Comparison of ENCODE assay signal across 8 cellular contexts in the genomic region with DNA sequence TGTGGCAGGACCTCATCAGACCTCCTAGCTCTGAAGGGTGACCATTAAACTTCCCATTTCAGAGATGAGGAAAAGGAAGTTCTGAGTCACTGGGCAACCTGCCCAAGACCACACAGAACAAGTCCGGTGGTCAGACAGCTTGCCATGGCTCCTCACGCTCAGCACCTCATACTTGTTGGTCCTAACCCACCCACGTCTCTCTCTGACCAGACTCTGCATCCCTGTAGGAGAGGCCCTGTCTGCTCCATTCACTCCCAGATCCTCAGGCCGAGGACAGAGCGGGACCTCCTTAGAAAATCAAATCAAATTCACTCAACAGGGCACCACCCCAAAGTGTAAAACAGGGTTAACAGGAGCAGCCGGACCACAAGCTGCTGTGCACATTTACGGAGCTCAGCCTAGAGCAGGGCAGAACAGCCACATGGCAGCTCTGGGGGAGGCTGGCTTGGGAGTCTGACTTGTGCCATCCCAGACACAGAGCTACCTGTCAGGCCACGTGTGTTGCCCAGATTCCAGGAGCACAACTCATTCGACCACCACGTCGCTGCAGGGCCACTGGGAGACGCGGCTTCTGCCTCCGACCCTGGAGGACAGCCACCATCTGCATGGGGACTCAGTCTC. TPM values are rescaled to one million over a fixed set of nuclear protein-coding genes. Genes with fewer than 3 reads are reported as not detected.
DNase-seq lines count a peak whose midpoint lies in the region; ATAC-seq and TF ChIP-seq lines count a peak whose summit lies in the region.

No MANE protein-coding gene starts in this region.

- H3K27me3 Mint-ChIP-seq in activated CD4-positive, alpha-beta T cell treated with anti-CD3 and anti-CD28 coated beads, Interleukin-2, amount 10 ng/mL, durations not matched to agents 24 days and 14 days: peaks cover 4% of the 10 kb centered on the region
- H3K27me3 Mint-ChIP-seq in nephron (ENCODE audit: low read depth): no peaks in the 10 kb centered on the region

- peaks cover 7% of the 10 kb centered on the region for H3K36me3 ChIP-seq in fibroblast of lung (ENCODE audit: control insufficient read depth, insufficient read depth, low read length)

- H3K4me1 ChIP-seq in fibroblast of lung (ENCODE audit: control insufficient read depth, extremely low read depth, insufficient read depth, low read length): peaks cover 7% of the 10 kb centered on the region

- H3K27ac ChIP-seq in fibroblast of lung (ENCODE audit: insufficient read depth, low read length): peak overlapping the region; percentile 62

- ATAC-seq in GM21717 (IDR thresholded peaks at IDR 0.05; ENCODE audit: unreplicated experiment): no peak

- H3K4me1 Mint-ChIP-seq in activated CD4-positive, alpha-beta T cell treated with anti-CD3 and anti-CD28 coated beads, Interleukin-2, amount 10 ng/mL, durations not matched to agents 24 days and 14 days: peaks cover 53% of the 10 kb centered on the region
- H3K4me1 Mint-ChIP-seq in nephron: peaks cover 45% of the 10 kb centered on the region

- H3K4me3 ChIP-seq in fibroblast of lung (replicated peaks in 1 of 4; ENCODE audit: control extremely low read depth in 1 of 4, insufficient read depth in 1 of 4, low read depth in 3 of 4, low read length in 4 of 4): peak overlapping the region; percentile 48 to 89 (median 70)

- intact Hi-C loops in activated CD4-positive, alpha-beta T cell treated with anti-CD3 and anti-CD28 coated beads, Interleukin-2, amount 10 ng/mL, durations not matched to agents 24 days and 14 days (cut with micrococcal nuclease): loop anchor here (5.0 kb wide), 1 partner anchor 144 kb away; no protein-coding TSS in a partner anchor

- TF ChIP-seq CTCF in fibroblast of lung (conservative IDR thresholded peaks at IDR 0.05 in 1 of 2, IDR thresholded peaks at IDR 0.05 in 1 of 2; ENCODE audit: low read depth in 1 of 2, low read length in 2 of 2) (no peak), nephron (IDR thresholded peaks at IDR 0.05; ENCODE audit: unreplicated experiment in 3 of 3) (no peak)

- peak overlapping the region; percentile 86 for H3K4me2 ChIP-seq in fibroblast of lung (ENCODE audit: extremely low read depth, insufficient read depth, low read length)

- no peak for DNase-seq in activated CD4-positive, alpha-beta T cell treated with anti-CD3 and anti-CD28 coated beads, Interleukin-2, amount 10 ng/mL, durations not matched to agents 24 days and 14 days
- DNase-seq in activated CD4-positive, alpha-beta T cell treated with anti-CD3 and anti-CD28 coated beads, Interleukin-2, amount 50 U/mL, for 48 hours: no peak
- DNase-seq in T1000 (lab: John Stamatoyannopoulos, UW): peak; percentile 59
- peak; percentile 69 to 96 for DNase-seq in fibroblast of lung (ENCODE audit: low read depth in 2 of 2)
- DNase-seq in NCI-H2196 treated with DMSO at 0.1 percent for 48 hours (lab: John Stamatoyannopoulos, UW; ENCODE audit: unreplicated experiment): no peak
- DNase-seq in activated gamma-delta T cell (lab: John Stamatoyannopoulos, UW): no peak

- H3K9ac ChIP-seq in fibroblast of lung (ENCODE audit: insufficient read depth, low read length): peak overlapping the region; percentile 76

- H3K79me2 ChIP-seq in fibroblast of lung (ENCODE audit: control insufficient read depth, insufficient read depth, low read length): peaks cover 60% of the 10 kb centered on the region

- H3K4me3 Mint-ChIP-seq in activated CD4-positive, alpha-beta T cell treated with anti-CD3 and anti-CD28 coated beads, Interleukin-2, amount 10 ng/mL, durations not matched to agents 24 days and 14 days: peak overlapping the region; percentile 87
- H3K4me3 Mint-ChIP-seq in nephron: peak overlapping the region; percentile 84 to 90 (median 89)

- H3K36me3 Mint-ChIP-seq in activated CD4-positive, alpha-beta T cell treated with anti-CD3 and anti-CD28 coated beads, Interleukin-2, amount 10 ng/mL, durations not matched to agents 24 days and 14 days (ENCODE audit: low read depth): peaks cover 35% of the 10 kb centered on the region
- peaks cover 52% of the 10 kb centered on the region for H3K36me3 Mint-ChIP-seq in nephron (ENCODE audit: low read depth)

- H2AFZ ChIP-seq in fibroblast of lung (ENCODE audit: low read length): no peak overlapping the region

- H3K27ac Mint-ChIP-seq in activated CD4-positive, alpha-beta T cell treated with anti-CD3 and anti-CD28 coated beads, Interleukin-2, amount 10 ng/mL, durations not matched to agents 24 days and 14 days: peak overlapping the region; percentile 69
- peak overlapping the region; percentile 45 to 72 (median 49) for H3K27ac Mint-ChIP-seq in nephron

- no peaks in the 10 kb centered on the region for H4K20me1 ChIP-seq in fibroblast of lung (ENCODE audit: control insufficient read depth, extremely low read depth, insufficient read depth, low read length)

- no peaks in the 10 kb centered on the region for H3K27me3 ChIP-seq in fibroblast of lung (ENCODE audit: control insufficient read depth, insufficient read depth, low read length)

- H3K9me3 Mint-ChIP-seq in activated CD4-positive, alpha-beta T cell treated with anti-CD3 and anti-CD28 coated beads, Interleukin-2, amount 10 ng/mL, durations not matched to agents 24 days and 14 days: peaks cover 8% of the 10 kb centered on the region
- H3K9me3 Mint-ChIP-seq in nephron: peaks cover 8% of the 10 kb centered on the region

- no peaks in the 10 kb centered on the region for H3K9me3 ChIP-seq in fibroblast of lung (ENCODE audit: control insufficient read depth, insufficient read depth, low read depth, low read length)

RNA-seq across cellular contexts. Expression of a gene that starts 1.7 kb away (rescaled TPM):
- total RNA-seq in activated CD4-positive, alpha-beta T cell treated with anti-CD3 and anti-CD28 coated beads, Interleukin-2, amount 10 ng/mL, durations not matched to agents 24 days and 14 days: 27.6 and 32.0 TPM in 2 replicates
- total RNA-seq in fibroblast of lung: 9.2 and 20.6 TPM in 2 replicates
- 13.7 and 17.7 TPM in 2 replicates for polyA plus RNA-seq in fibroblast of lung
- polyA plus RNA-seq in fibroblast of lung (2012): 25.5 and 32.9 TPM in 2 replicates
- 91.8 and 160 TPM in 2 replicates for polyA minus RNA-seq in fibroblast of lung (ENCODE audit: low replicate concordance)

RNA-seq across cellular contexts. Expression of a gene that starts 51.7 kb away (rescaled TPM):
- total RNA-seq in activated CD4-positive, alpha-beta T cell treated with anti-CD3 and anti-CD28 coated beads, Interleukin-2, amount 10 ng/mL, durations not matched to agents 24 days and 14 days: 0.07 and 0.24 TPM in 2 replicates
- 10.0 and 26.6 TPM in 2 replicates for total RNA-seq in fibroblast of lung
- polyA plus RNA-seq in fibroblast of lung: 1.8 and 18.6 TPM in 2 replicates
- polyA plus RNA-seq in fibroblast of lung (2012): 1.6 and 21.8 TPM in 2 replicates
- 18.5 and 49.3 TPM in 2 replicates for polyA minus RNA-seq in fibroblast of lung (ENCODE audit: low replicate concordance)

Comparison
In these comparisons a context has a peak if more than half of its experiments do, and no peak if none do; other contexts are left out.
1. DNase-seq: peak in T1000 (single experiment) and fibroblast of lung (2 of 2); none in activated CD4-positive, alpha-beta T cell treated with anti-CD3 and anti-CD28 coated beads, Interleukin-2, amount 10 ng/mL, durations not matched to agents 24 days and 14 days (single experiment), activated CD4-positive, alpha-beta T cell treated with anti-CD3 and anti-CD28 coated beads, Interleukin-2, amount 50 U/mL, for 48 hours (0 of 2), NCI-H2196 treated with DMSO at 0.1 percent for 48 hours (single experiment) and activated gamma-delta T cell (single experiment).